30 cellular contexts compared by ENCODE assay signal in the genomic region with DNA sequence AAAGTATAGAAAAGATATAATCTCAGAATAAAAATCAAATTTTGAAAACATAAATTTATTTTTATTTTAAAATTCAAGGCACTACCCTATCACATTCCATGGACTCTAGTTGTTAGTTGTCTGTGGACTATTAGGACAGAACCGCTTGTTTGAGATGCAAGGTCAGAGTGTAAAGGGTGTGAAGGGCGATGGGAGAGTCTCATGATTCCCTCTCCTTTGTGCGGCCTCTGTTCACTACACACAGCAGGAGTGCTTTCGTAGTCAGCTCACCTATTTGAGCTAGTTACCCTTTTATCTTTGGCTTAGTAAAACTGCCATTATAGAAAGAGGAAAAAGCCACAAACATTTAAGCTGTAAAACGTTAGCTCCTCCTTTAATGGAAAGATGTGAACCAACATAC.
"Had no signal": no experiment of that assay in that cellular context is flagged by ENCODE, and none has a peak within 500 bp of the region (broad histone marks: within the 10 kb centered on the region; RNA-seq: fewer than 3 reads in every experiment).

No MANE protein-coding gene starts in this region.

- DNase-seq: activated B cell treated with CpG ODN at 0.5 μM for 24 hours; activated CD4-positive, alpha-beta memory T cell treated with anti-CD3 and anti-CD28 coated beads for 36 hours; activated CD4-positive, alpha-beta T cell treated with anti-CD3 and anti-CD28 coated beads for 4 hours; activated CD4-positive, alpha-beta T cell treated with anti-CD3 and anti-CD28 coated beads, Interleukin-2, amount 50 U/mL, for 1 hour; activated CD4-positive, CD25-positive, alpha-beta regulatory T cell treated with anti-CD3 and anti-CD28 coated beads, Interleukin-2, amount 50 U/mL, for 72 hours; activated CD8-positive, alpha-beta memory T cell treated with anti-CD3 and anti-CD28 coated beads, Interleukin-2, amount 50 U/mL, for 4 hours; activated effector memory CD4-positive, alpha-beta T cell treated with Interleukin-2 at 50 U/mL for 16 hours; activated naive CD4-positive, alpha-beta T cell treated with anti-CD3 and anti-CD28 coated beads, Interleukin-2, amount 50 U/mL, for 16 hours; activated naive CD8-positive, alpha-beta T cell treated with anti-CD3 and anti-CD28 coated beads for 36 hours; activated T-cell treated with anti-CD3 and anti-CD28 coated beads for 4 hours; activated T-cell treated with anti-CD3 and anti-CD28 coated beads, Interleukin-2, amount 50 U/mL, for 4 hours; amygdala; Karpas-422; KBM-7; NCI-H1105; NCI-H1436; NCI-H1694; NCI-H2029; NCI-H2107; NCI-H2171; NCI-H510A; NCI-H526; NCI-H748 treated with DMSO at 0.1 percent for 48 hours; NK-92 treated with Interleukin-12 subunit alpha and Interleukin-12 subunit beta, amount 100 ng/mL, for 24 hours; PC-3; SIG-M5; SW 1271 had no signal

- H3K9me3 ChIP-seq: ascending aorta had no signal

- H3K27me3 ChIP-seq: ascending aorta, cardiac muscle cell had no signal

- H3K27ac ChIP-seq: ascending aorta, cardiac muscle cell, RWPE1 had no signal

- H3K36me3 ChIP-seq: ascending aorta, cardiac muscle cell had no signal

- H3K4me1 ChIP-seq: ascending aorta had no signal

- H3K4me3 ChIP-seq: ascending aorta, cardiac muscle cell had no signal
